In the genomic region with DNA sequence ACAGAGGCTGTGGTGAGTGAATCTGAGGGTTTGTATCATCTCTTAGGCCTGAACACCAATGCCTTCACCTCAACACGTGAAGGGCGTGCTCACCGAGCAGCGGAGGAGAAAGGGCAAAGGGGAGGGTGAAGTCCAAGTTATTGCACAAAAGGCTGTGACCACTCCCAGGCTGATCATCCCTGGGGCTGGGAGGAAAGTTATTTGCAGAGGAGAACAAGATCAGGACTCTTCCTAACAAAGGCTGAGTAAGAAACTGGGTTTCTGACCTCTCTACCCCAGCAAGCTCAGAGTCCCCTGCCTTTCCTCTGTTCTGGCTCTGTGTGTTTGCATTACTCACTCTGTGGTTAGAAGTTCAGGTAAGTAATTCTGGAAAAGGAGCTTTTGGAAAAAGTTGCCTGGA, we compare ENCODE assay signal across 30 cellular contexts.
DNase-seq lines count a peak whose midpoint lies in the region; ATAC-seq, FAIRE-seq and TF ChIP-seq lines count a peak whose summit lies in the region.
"Had no signal": no experiment of that assay in that cellular context is flagged by ENCODE, and none has a peak within 500 bp of the region (broad histone marks: within the 10 kb centered on the region; RNA-seq: fewer than 3 reads in every experiment).

No MANE protein-coding gene starts in this region.

- CTCF ChIA-PET in PC-3 (lab: Charles Lee), result no interaction called here

- TF ChIP-seq EP300 in transverse colon (IDR thresholded peaks at IDR 0.05; ENCODE audit: low read depth), result no peak

- in situ Hi-C loops in transverse colon (cut with MboI; ENCODE audit: low pct_ligation_motif_present in 1 of 4, low pct_unique_long_range_greater_than_20kb in 1 of 4, low sequenced_read_pairs in 3 of 4), result no loop called here

- no peaks in the 10 kb centered on the region for H3K9me3 ChIP-seq in PC-3 (ENCODE audit: low read length)
- H3K9me3 ChIP-seq in kidney (ENCODE audit: control insufficient read depth in 1 of 2, low read length in 2 of 2), result no peaks in the 10 kb centered on the region
- no peaks in the 10 kb centered on the region for H3K9me3 ChIP-seq in right lobe of liver
- no peaks in the 10 kb centered on the region for H3K9me3 ChIP-seq in transverse colon
- H3K9me3 ChIP-seq in right cardiac atrium (ENCODE audit: control insufficient read depth, low read length), result no peaks in the 10 kb centered on the region
- H3K9me3 ChIP-seq: MG63 had no signal

- no peak overlapping the region for H3K9ac ChIP-seq in PC-3 (ENCODE audit: low read length)
- no peak overlapping the region for H3K9ac ChIP-seq in kidney (ENCODE audit: low read length in 2 of 2)

- TF ChIP-seq CTCF in PC-3 (conservative IDR thresholded peaks at IDR 0.05; ENCODE audit: low read depth, low read length) (no peak), kidney (IDR thresholded peaks at IDR 0.05; ENCODE audit: borderline replicate concordance, extremely low read depth, insufficient read depth) (no peak), right lobe of liver (IDR thresholded peaks at IDR 0.05) (no peak), transverse colon (IDR thresholded peaks at IDR 0.05) (no peak)

- H3K9me2 ChIP-seq in PC-3 (replicated peaks; ENCODE audit: low read length), result no peaks in the 10 kb centered on the region

- BruUV-seq in PC-3 (replicated peaks; lab: Mats Ljungman, UMichigan), result no TSS peak

- DNase-seq in PC-3, result peak; percentile 52
- no peak for DNase-seq in kidney
- DNase-seq in right lobe of liver, result peak in 2 of 3 donors; percentile 25 to 50
- DNase-seq in transverse colon, result peak; percentile 28
- no peak for DNase-seq in right cardiac atrium
- DNase-seq in NCI-H774 (lab: John Stamatoyannopoulos, UW), result no peak
- DNase-seq: C1 segment of cervical spinal cord; CD4-positive, alpha-beta memory T cell; COR-L47; DMS 273 treated with DMSO at 0.1 percent for 48 hours; DMS79; GF-D8; GOT3; HCEC 1CT; KBM-7; MG63; NCI-H1105 treated with DMSO at 0.1 percent for 48 hours; NCI-H146; NCI-H1930; NCI-H2107; NCI-H524; NCI-H748 treated with DMSO at 0.1 percent for 48 hours; NK-92 treated with Interleukin-12 subunit alpha and Interleukin-12 subunit beta, amount 100 ng/mL, for 24 hours; PC-9; SIG-M5 had no signal

- no peak for FAIRE-seq in kidney (lab: Jason Lieb, UNC)
- FAIRE-seq: GM12891, HTR-8/SVneo had no signal

- no peaks in the 10 kb centered on the region for H3F3A ChIP-seq in PC-3 (ENCODE audit: low read length, unreplicated experiment)

- no peaks in the 10 kb centered on the region for H4K20me1 ChIP-seq in PC-3 (ENCODE audit: low read length)

- no peaks in the 10 kb centered on the region for H3K79me2 ChIP-seq in PC-3 (ENCODE audit: low read length)

- TF ChIP-seq POLR2A in right lobe of liver (IDR thresholded peaks at IDR 0.05) (no peak), transverse colon (IDR thresholded peaks at IDR 0.05) (no peak)

- no peak overlapping the region for H2AFZ ChIP-seq in PC-3 (ENCODE audit: low read length)
- H2AFZ ChIP-seq: PC-9 had no signal

- H3K27me3 ChIP-seq in PC-3 (ENCODE audit: low read length) (no peaks in the 10 kb centered on the region), right lobe of liver (no peaks in the 10 kb centered on the region), transverse colon (no peaks in the 10 kb centered on the region), right cardiac atrium (ENCODE audit: control insufficient read depth, insufficient read depth) (no peaks in the 10 kb centered on the region)
- H3K27me3 ChIP-seq: MG63 had no signal

- H3K4me3 ChIP-seq in PC-3 (ENCODE audit: low read length), result no peak overlapping the region
- peak overlapping the region; percentile 49 to 56 for H3K4me3 ChIP-seq in kidney (ENCODE audit: low read length in 2 of 2)
- no peak overlapping the region for H3K4me3 ChIP-seq in right lobe of liver
- H3K4me3 ChIP-seq in transverse colon, result no peak overlapping the region
- H3K4me3 ChIP-seq in right cardiac atrium (ENCODE audit: low read length), result no peak overlapping the region
- H3K4me3 ChIP-seq: MG63, PC-9, SK-N-MC had no signal

- 0 out of 2 replicates have a peak overlapping the region, but pooled peaks have one; percentile 16 for H3K27ac ChIP-seq in PC-3 (ENCODE audit: low read length)
- H3K27ac ChIP-seq in kidney (ENCODE audit: low read depth in 2 of 2, low read length in 2 of 2), result no peak overlapping the region
- no peak overlapping the region for H3K27ac ChIP-seq in right lobe of liver
- no peak overlapping the region for H3K27ac ChIP-seq in transverse colon
- no peak overlapping the region for H3K27ac ChIP-seq in right cardiac atrium (ENCODE audit: low read length)
- H3K27ac ChIP-seq: PC-9, RWPE1, SK-N-MC had no signal

- POLR2A ChIA-PET in PC-3 (lab: Charles Lee; ENCODE audit: unreplicated experiment), result no interaction called here

- intact Hi-C loops in PC-3 (cut with micrococcal nuclease) (no loop called here), kidney (cut with DNase I) (no loop called here), right lobe of liver (cut with DNase I) (no loop called here), transverse colon (cut with DNase I; ENCODE audit: low total_unique reads) (no loop called here), right cardiac atrium (cut with DNase I) (no loop called here)

- 13% methylated on average over 4 of the region's 4 CpGs for WGBS in right lobe of liver (ENCODE audit: insufficient coverage, low coverage, low lambda C conversion rate, missing lambda C conversion rate)
- 57% methylated on average over 4 of the region's 4 CpGs; no CpG with 5 or more reads in 1 of the 2 donors for WGBS in transverse colon (ENCODE audit: low coverage in 1 of 2), 2 donors
- WGBS in right cardiac atrium, result 76% methylated on average over 4 of the region's 4 CpGs

- ATAC-seq in PC-3 (no peak), right lobe of liver (peak; percentile 73 to 88 (median 76)), HG02798 (IDR thresholded peaks at IDR 0.05; ENCODE audit: poor library complexity, unreplicated experiment) (no peak), right cardiac atrium (no peak)

- H3K36me3 ChIP-seq in PC-3 (ENCODE audit: low read depth, low read length) (no peaks in the 10 kb centered on the region), kidney (ENCODE audit: control insufficient read depth in 1 of 2, insufficient read depth in 2 of 2, low read length in 2 of 2) (no peaks in the 10 kb centered on the region), right lobe of liver (no peaks in the 10 kb centered on the region), transverse colon (no peaks in the 10 kb centered on the region)
- H3K36me3 ChIP-seq: MG63 had no signal

- H3K4me1 ChIP-seq in PC-3 (ENCODE audit: insufficient read depth, low read length), result no peaks in the 10 kb centered on the region
- no peaks in the 10 kb centered on the region for H3K4me1 ChIP-seq in kidney (ENCODE audit: control insufficient read depth in 1 of 2, insufficient read depth in 1 of 2, low read depth in 1 of 2, low read length in 2 of 2)
- no peaks in the 10 kb centered on the region for H3K4me1 ChIP-seq in right lobe of liver
- no peaks in the 10 kb centered on the region for H3K4me1 ChIP-seq in transverse colon
- no peaks in the 10 kb centered on the region for H3K4me1 ChIP-seq in right cardiac atrium (ENCODE audit: control insufficient read depth, insufficient read depth, low read length)

- H3K4me2 ChIP-seq in PC-3 (ENCODE audit: low read length), result no peak overlapping the region
- H3K4me2 ChIP-seq: PC-9 had no signal

Comparison
In these comparisons a context has a peak if more than half of its experiments do, and no peak if none do; other contexts are left out.
1. ATAC-seq: peak in right lobe of liver (4 of 4); none in PC-3 (single experiment), HG02798 (single experiment) and right cardiac atrium (0 of 2).
2. DNase-seq: peak in PC-3 (single experiment), right lobe of liver (2 of 3) and transverse colon (single experiment); none in kidney (single experiment), right cardiac atrium (0 of 3) and NCI-H774 (single experiment).
3. H3K4me3 ChIP-seq: peak in kidney (2 of 2); none in PC-3 (single experiment), right lobe of liver (0 of 3), transverse colon (0 of 4) and right cardiac atrium (single experiment).